Comparison of ENCODE assay signal across 9 cellular contexts in the genomic region with DNA sequence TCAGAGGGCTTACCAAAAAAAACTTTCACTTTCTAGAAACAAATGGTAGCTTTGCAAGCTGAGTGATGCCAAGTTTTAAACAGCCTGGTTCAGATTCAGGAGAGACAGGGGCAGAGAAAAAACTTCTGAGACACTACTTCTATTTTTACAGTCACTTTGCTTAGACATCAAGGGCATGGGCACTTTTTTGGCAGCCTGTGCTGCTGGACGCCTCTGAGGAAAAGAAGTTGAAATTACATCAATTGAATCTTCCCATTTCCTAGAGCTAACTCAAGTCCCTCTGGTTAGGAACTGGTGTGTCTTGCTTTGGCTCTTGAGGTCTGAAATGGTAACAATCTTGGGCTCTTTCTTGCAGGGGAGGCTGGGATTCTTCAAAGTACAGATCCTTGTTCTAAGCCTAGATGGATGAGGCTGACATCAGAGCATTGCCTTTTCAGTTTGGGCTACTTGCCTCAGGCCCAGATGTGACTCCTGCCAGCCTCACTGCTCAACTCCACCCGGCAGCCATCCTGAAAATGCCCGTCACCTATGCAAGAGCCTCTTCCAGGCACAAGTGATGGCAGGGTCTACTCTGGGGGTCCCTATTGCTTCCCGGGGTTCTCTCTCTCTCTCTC.
DNase-seq lines count a peak whose midpoint lies in the region; ATAC-seq and TF ChIP-seq lines count a peak whose summit lies in the region.
"Had no signal": no experiment of that assay in that cellular context is flagged by ENCODE, and none has a peak within 500 bp of the region (broad histone marks: within the 10 kb centered on the region; RNA-seq: fewer than 3 reads in every experiment).

No MANE protein-coding gene starts in this region.

- peak overlapping the region; percentile 80 for H3K4me3 Mint-ChIP-seq in activated naive CD8-positive, alpha-beta T cell

- H3K27me3 ChIP-seq in neutrophil = no peaks in the 10 kb centered on the region

- no peak overlapping the region for H3K4me3 ChIP-seq in neutrophil (ENCODE audit: low read depth in 1 of 2, low read length in 1 of 2)

- ATAC-seq in GM18498 (IDR thresholded peaks at IDR 0.05; ENCODE audit: unreplicated experiment) = peak; percentile 4
- ATAC-seq in HG02798 (IDR thresholded peaks at IDR 0.05; ENCODE audit: poor library complexity, unreplicated experiment) = peak; percentile 2

- peaks cover 13 to 19% of the 10 kb centered on the region in 2 experiments for H3K4me1 ChIP-seq in neutrophil (ENCODE audit: control insufficient read depth in 1 of 2, insufficient read depth in 1 of 2, low read depth in 1 of 2, low read length in 1 of 2)

- H3K4me1 Mint-ChIP-seq in activated naive CD8-positive, alpha-beta T cell (ENCODE audit: low read depth) = peaks cover 88% of the 10 kb centered on the region

- H3K27ac ChIP-seq in neutrophil = peak overlapping the region; percentile 35

- no peak for TF ChIP-seq CTCF in neutrophil (IDR thresholded peaks at IDR 0.05)

- H3K9me3 ChIP-seq in neutrophil = no peaks in the 10 kb centered on the region

- DNase-seq in ecto neural progenitor cell (ENCODE audit: low spot score) = no peak
- DNase-seq in NCI-H82 treated with DMSO at 0.1 percent for 48 hours (lab: John Stamatoyannopoulos, UW; ENCODE audit: unreplicated experiment) = no peak
- DNase-seq in NCI-H446 (lab: John Stamatoyannopoulos, UW) = no peak
- DNase-seq in NOMO-1 (lab: John Stamatoyannopoulos, UW; ENCODE audit: unreplicated experiment in 2 of 2) = no peak
- DNase-seq: NCI-H526 treated with DMSO at 0.1 percent for 48 hours had no signal

- no peaks in the 10 kb centered on the region for H3K9me3 Mint-ChIP-seq in activated naive CD8-positive, alpha-beta T cell (ENCODE audit: low read depth)

- H3K27ac Mint-ChIP-seq in activated naive CD8-positive, alpha-beta T cell = peak overlapping the region; percentile 97

- H3K36me3 Mint-ChIP-seq in activated naive CD8-positive, alpha-beta T cell = peaks cover 17% of the 10 kb centered on the region

- no peaks in the 10 kb centered on the region for H3K27me3 Mint-ChIP-seq in activated naive CD8-positive, alpha-beta T cell

- no peaks in the 10 kb centered on the region for H3K36me3 ChIP-seq in neutrophil
